In the genomic region with DNA sequence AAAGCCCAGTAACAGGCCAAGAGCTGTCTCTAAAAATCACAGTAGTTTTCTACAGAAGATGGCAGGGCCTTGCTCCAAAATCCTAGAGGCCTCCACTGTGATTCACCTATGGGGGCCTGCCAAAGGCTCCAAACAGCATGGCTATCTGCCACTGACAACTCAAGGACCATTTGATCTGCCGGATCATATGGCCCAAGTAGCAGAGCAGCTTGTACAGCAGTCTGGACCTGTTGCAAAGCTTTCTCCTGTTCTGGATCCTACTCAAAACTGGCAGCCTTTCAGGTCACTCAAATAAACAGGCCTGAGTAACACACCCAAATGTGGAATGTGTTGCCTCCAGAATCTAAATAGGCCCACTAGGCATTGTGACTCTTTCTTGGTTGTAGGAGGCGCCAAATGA, we compare ENCODE assay signal across 24 cellular contexts.
A peak's percentile ranks its signal among the peaks of the same experiment; 100 is the strongest.
DNase-seq lines count a peak whose midpoint lies in the region; ATAC-seq and TF ChIP-seq lines count a peak whose summit lies in the region.
"Had no signal": no experiment of that assay in that cellular context is flagged by ENCODE, and none has a peak within 500 bp of the region (broad histone marks: within the 10 kb centered on the region; RNA-seq: fewer than 3 reads in every experiment).

No MANE protein-coding gene starts in this region.

- no peak for TF ChIP-seq CTCF in fibroblast of the aortic adventitia (IDR thresholded peaks at IDR 0.05; ENCODE audit: insufficient read depth, low read length)

- no peak overlapping the region for H3K4me3 ChIP-seq in fibroblast of the aortic adventitia (ENCODE audit: low read depth, low read length)
- H3K4me3 ChIP-seq: BLaER1, GM12878, HAP-1, K562 had no signal

- DNase-seq in DMS 273 (lab: John Stamatoyannopoulos, UW; ENCODE audit: unreplicated experiment): peak; percentile 11
- DNase-seq in DMS 273 treated with DMSO at 0.1 percent for 48 hours (lab: John Stamatoyannopoulos, UW): no peak
- DNase-seq in fibroblast of the aortic adventitia (ENCODE audit: low read depth): peak; percentile 61
- peak; percentile 30 for DNase-seq in pons (ENCODE audit: low spot score)
- no peak for DNase-seq in activated CD4-positive, alpha-beta T cell treated with anti-CD3 and anti-CD28 coated beads, Interleukin-2, amount 50 U/mL, for 48 hours
- DNase-seq in stimulated activated naive CD4-positive, alpha-beta T cell treated with Interleukin-2 at 50 U/mL for 16 hours (lab: John Stamatoyannopoulos, UW): no peak
- DNase-seq: ACHN; CD4-positive, alpha-beta T cell; COR-L47; DND-41; MM.1S; NCI-H1048; NCI-H1436; NCI-H187 treated with DMSO at 0.1 percent for 48 hours; NCI-H510A treated with DMSO at 0.1 percent for 48 hours; NCI-H748 treated with DMSO at 0.1 percent for 48 hours; SIG-M5 had no signal

- ATAC-seq in GM19467 (IDR thresholded peaks at IDR 0.05; ENCODE audit: unreplicated experiment) (no peak), GM18511 (IDR thresholded peaks at IDR 0.05; ENCODE audit: unreplicated experiment) (no peak)
- ATAC-seq: GM12878, HepG2, K562 had no signal

Comparison
In these comparisons a context has a peak if more than half of its experiments do, and no peak if none do; other contexts are left out.
1. DNase-seq: peak in DMS 273 (single experiment), fibroblast of the aortic adventitia (single experiment) and pons (single experiment); none in DMS 273 treated with DMSO at 0.1 percent for 48 hours (single experiment), activated CD4-positive, alpha-beta T cell treated with anti-CD3 and anti-CD28 coated beads, Interleukin-2, amount 50 U/mL, for 48 hours (0 of 2) and stimulated activated naive CD4-positive, alpha-beta T cell treated with Interleukin-2 at 50 U/mL for 16 hours (single experiment).